Comparison of ENCODE assay signal across 26 cellular contexts in the genomic region with DNA sequence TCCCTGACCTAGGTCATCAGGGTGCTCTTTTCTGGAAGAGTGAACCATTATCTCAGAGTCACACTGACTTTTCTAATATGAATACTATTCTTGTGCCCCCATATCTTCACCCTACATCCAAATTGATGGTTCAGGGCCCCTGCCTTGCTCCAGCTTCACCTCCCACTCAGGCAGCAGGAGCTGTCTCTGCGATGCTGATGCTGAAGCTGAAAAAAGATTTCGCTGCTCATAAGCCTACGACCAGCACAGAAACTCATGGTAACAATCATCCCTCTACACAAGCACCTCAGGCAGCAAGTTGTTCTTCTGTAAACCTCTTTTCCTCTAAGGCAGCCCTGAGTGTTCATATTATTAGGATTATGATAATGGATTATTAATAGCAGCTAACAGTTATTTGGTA. TPM values are rescaled to one million over a fixed set of nuclear protein-coding genes. Genes with fewer than 3 reads are reported as not detected.
"Had no signal": no experiment of that assay in that cellular context is flagged by ENCODE, and none has a peak within 500 bp of the region (broad histone marks: within the 10 kb centered on the region; RNA-seq: fewer than 3 reads in every experiment).

No MANE protein-coding gene starts in this region.

- H3K9ac ChIP-seq: neural progenitor cell had no signal

- H3K9me3 ChIP-seq: colonic mucosa, heart right ventricle, pancreas, psoas muscle, spleen, testis, tibial nerve had no signal

- H3K4me3 Mint-ChIP-seq: stimulated activated memory B cell treated with anti-CD40 and anti-IgM and Interleukin-4, amounts not matched to agents 10 μg/mL and 1 μg/mL and 100 μg/mL, for 72 hours; stimulated activated naive CD8-positive, alpha-beta T cell treated with anti-CD3 and anti-CD28 coated beads, Interleukin-15, Interleukin-2, amounts not matched to agents 100 ng/mL and 50 ng/mL, for 24 hours had no signal

- H3K9me3 Mint-ChIP-seq: neural progenitor cell; stimulated activated memory B cell treated with anti-CD40 and anti-IgM and Interleukin-4, amounts not matched to agents 10 μg/mL and 1 μg/mL and 100 μg/mL, for 72 hours; stimulated activated naive CD8-positive, alpha-beta T cell treated with anti-CD3 and anti-CD28 coated beads, Interleukin-15, Interleukin-2, amounts not matched to agents 100 ng/mL and 50 ng/mL, for 24 hours had no signal

- H3K27me3 ChIP-seq: colonic mucosa, heart right ventricle, neural progenitor cell, pancreas, spleen, testis, tibial nerve had no signal

- DNase-seq: colonic mucosa; dermis blood vessel endothelial cell; heart right ventricle; hypothalamus; mammary epithelial cell; naive thymus-derived CD4-positive, alpha-beta T cell; occipital lobe; psoas muscle; spleen; stimulated activated CD4-positive, alpha-beta T cell treated with anti-CD3 and anti-CD28 coated beads, Interleukin-15, amount 100 ng/mL, for 24 hours; stimulated activated CD4-positive, alpha-beta T cell treated with anti-CD3 and anti-CD28 coated beads, Interleukin-1b, Interleukin-23, amount 100 ng/mL, for 48 hours; stimulated activated CD4-positive, alpha-beta T cell treated with anti-CD3 and anti-CD28 coated beads, Interleukin-4, amount 100 ng/mL, for 24 hours; testis had no signal

- H3K27ac Mint-ChIP-seq: neural progenitor cell; stimulated activated memory B cell treated with anti-CD40 and anti-IgM and Interleukin-4, amounts not matched to agents 10 μg/mL and 1 μg/mL and 100 μg/mL, for 72 hours; stimulated activated naive CD8-positive, alpha-beta T cell treated with anti-CD3 and anti-CD28 coated beads, Interleukin-15, Interleukin-2, amounts not matched to agents 100 ng/mL and 50 ng/mL, for 24 hours had no signal

- H3K36me3 ChIP-seq: colonic mucosa, neural progenitor cell, pancreas had no signal

- H3K4me3 ChIP-seq: colonic mucosa, heart right ventricle, neural progenitor cell, pancreas, psoas muscle, spleen, testis, tibial nerve had no signal

- H2AFZ ChIP-seq: neural progenitor cell had no signal

- H3K27me3 Mint-ChIP-seq: stimulated activated memory B cell treated with anti-CD40 and anti-IgM and Interleukin-4, amounts not matched to agents 10 μg/mL and 1 μg/mL and 100 μg/mL, for 72 hours had no signal

RNA-seq across cellular contexts. Expression of a gene that starts 17.5 kb away (rescaled TPM):
- total RNA-seq: dermis blood vessel endothelial cell, glomerular endothelial cell, left lobe of liver had no signal

RNA-seq across cellular contexts. Expression of a gene that starts 24.1 kb away (rescaled TPM):
- total RNA-seq: colonic mucosa, dermis blood vessel endothelial cell, frontal cortex, glomerular endothelial cell, heart right ventricle, left lobe of liver, lower leg skin, mammary epithelial cell, mesenteric fat pad, occipital lobe, pancreas, psoas muscle, sciatic nerve, skeletal muscle tissue, tibial nerve, ureter had no signal

RNA-seq across cellular contexts. Expression of a gene that starts 45.1 kb away (rescaled TPM):
- total RNA-seq: left lobe of liver, sciatic nerve, tibial nerve had no signal
